In the genomic region with DNA sequence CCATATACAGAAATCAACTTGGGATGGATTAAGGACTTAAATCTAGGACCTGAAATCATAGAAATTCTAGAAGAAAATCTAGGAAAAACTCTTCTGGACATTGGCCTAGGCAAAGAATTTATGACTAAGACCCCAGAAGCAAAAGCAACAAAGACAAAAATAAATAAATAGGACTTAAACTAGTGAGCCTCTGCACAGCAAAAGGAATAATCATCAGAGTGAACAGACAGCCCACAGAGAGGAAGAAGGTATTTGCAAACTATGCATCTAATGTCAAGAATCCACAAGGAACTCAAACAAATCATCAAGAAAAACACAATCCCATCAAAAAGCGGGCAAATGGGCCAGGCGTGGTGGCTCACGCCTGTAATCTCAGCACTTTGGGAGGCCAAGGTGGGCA, we compare ENCODE assay signal across 24 cellular contexts.
"Had no signal": no experiment of that assay in that cellular context is flagged by ENCODE, and none has a peak within 500 bp of the region (broad histone marks: within the 10 kb centered on the region; RNA-seq: fewer than 3 reads in every experiment).

No MANE protein-coding gene starts in this region.

- H3K4me1 ChIP-seq: colonic mucosa, foreskin keratinocyte, gastroesophageal sphincter, left lung, lower lobe of right lung had no signal

- DNase-seq: colonic mucosa; cortex of kidney; effector CD8-positive, alpha-beta T cell; effector memory CD8-positive, alpha-beta T cell; endodermal cell; erythroblast; foreskin keratinocyte; heart left ventricle; hypothalamus; immature natural killer cell; left cardiac atrium; left lung; left ventricle myocardium superior; lower lobe of right lung; mesenchymal stem cell; mucosa of descending colon; naive B cell; naive thymus-derived CD8-positive, alpha-beta T cell had no signal

- H3K36me3 Mint-ChIP-seq: immature natural killer cell, naive B cell had no signal

- H3K4me1 Mint-ChIP-seq: immature natural killer cell; mesothelial cell of epicardium; naive B cell; naive thymus-derived CD8-positive, alpha-beta T cell had no signal

- H3K4me2 ChIP-seq: hepatocyte had no signal

- H3K9me3 Mint-ChIP-seq: dendritic cell treated with granulocyte-macrophage colony-stimulating factor and Interleukin-4, amounts not matched to agents 40 ng/mL and 50 ng/mL, for 4 days; effector memory CD8-positive, alpha-beta T cell; immature natural killer cell had no signal

- H3K4me3 ChIP-seq: colonic mucosa, gastroesophageal sphincter, heart left ventricle, hepatocyte, left lung, lower lobe of right lung, mucosa of descending colon had no signal

- H3K27ac ChIP-seq: colonic mucosa, epithelial cell of prostate, foreskin keratinocyte, gastroesophageal sphincter, heart left ventricle, hepatocyte, left lung, lower lobe of right lung had no signal

- H3K27me3 ChIP-seq: colonic mucosa, gastroesophageal sphincter, heart left ventricle, hepatocyte, left lung had no signal

- ATAC-seq: effector memory CD8-positive, alpha-beta T cell; esophagus mucosa; foreskin keratinocyte; gastroesophageal sphincter; heart left ventricle; left cardiac atrium; left lung; left ventricle myocardium superior; lower lobe of right lung; mucosa of descending colon; naive thymus-derived CD8-positive, alpha-beta T cell had no signal

- H3K4me3 Mint-ChIP-seq: dendritic cell treated with granulocyte-macrophage colony-stimulating factor and Interleukin-4, amounts not matched to agents 40 ng/mL and 50 ng/mL, for 4 days; effector memory CD8-positive, alpha-beta T cell; endodermal cell; mesothelial cell of epicardium; naive B cell; naive thymus-derived CD8-positive, alpha-beta T cell had no signal

- H3K27ac Mint-ChIP-seq: dendritic cell treated with granulocyte-macrophage colony-stimulating factor and Interleukin-4, amounts not matched to agents 40 ng/mL and 50 ng/mL, for 4 days; effector memory CD8-positive, alpha-beta T cell; endodermal cell; immature natural killer cell; mesothelial cell of epicardium; naive B cell; naive thymus-derived CD8-positive, alpha-beta T cell had no signal

- H3K36me3 ChIP-seq: colonic mucosa, gastroesophageal sphincter, heart left ventricle, left lung, lower lobe of right lung had no signal

- H3K9me3 ChIP-seq: colonic mucosa, gastroesophageal sphincter, lower lobe of right lung, mucosa of descending colon had no signal

- H2AFZ ChIP-seq: hepatocyte had no signal
